Comparison of ENCODE assay signal across 14 cellular contexts in the genomic region with DNA sequence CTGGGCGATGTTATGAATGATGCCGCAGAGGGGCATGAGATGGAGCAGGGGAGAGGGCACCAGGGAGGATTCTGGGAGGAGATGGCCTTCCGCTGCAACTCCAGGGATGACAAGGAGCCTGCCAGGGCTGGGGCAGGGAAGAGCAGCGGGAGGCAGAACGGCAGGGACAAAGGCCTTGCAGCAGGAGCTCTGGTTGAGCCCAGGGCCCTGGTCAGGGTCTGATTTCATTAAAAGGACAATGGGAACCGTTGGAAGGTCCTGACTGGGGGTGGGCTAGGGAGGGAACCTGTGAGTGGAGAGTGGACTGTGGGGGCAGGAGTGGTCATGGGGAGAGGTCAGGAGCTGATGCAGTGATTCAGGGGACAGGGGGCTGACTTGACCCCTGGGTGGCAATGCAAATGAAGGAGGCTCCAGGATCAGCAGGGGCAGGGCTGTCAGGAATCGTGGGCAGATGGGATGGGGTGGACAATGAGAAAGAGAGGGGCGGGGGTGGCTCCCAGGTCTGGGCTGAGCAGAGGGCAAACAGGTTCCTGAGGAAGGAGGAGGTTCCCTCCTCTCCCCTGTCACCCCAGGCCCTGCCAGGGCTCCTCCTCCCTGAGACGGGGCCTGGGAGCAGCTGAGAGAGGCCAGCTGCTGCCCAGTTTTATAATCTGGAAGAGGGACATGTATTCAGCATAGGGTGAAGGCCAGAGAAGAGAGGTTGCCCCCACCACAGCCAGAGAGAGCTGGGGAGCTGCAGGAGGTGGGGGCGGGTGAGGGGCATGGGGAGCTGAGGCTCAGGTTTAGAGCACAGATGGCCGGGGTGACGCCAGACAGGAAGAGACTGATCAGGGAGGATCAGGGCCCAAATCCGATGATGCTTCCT. TPM values are rescaled to one million over a fixed set of nuclear protein-coding genes. Genes with fewer than 3 reads are reported as not detected.
DNase-seq lines count a peak whose midpoint lies in the region; ATAC-seq and TF ChIP-seq lines count a peak whose summit lies in the region.
"Had no signal": no experiment of that assay in that cellular context is flagged by ENCODE, and none has a peak within 500 bp of the region (broad histone marks: within the 10 kb centered on the region; RNA-seq: fewer than 3 reads in every experiment).

No MANE protein-coding gene starts in this region.

- no peak overlapping the region for H3K4me3 ChIP-seq in GM23338
- H3K4me3 ChIP-seq in PC-9 = no peak overlapping the region

- ATAC-seq in CD4-positive, alpha-beta T cell (ENCODE audit: poor library complexity) = no peak
- ATAC-seq in GM23338 (peak; percentile 23), GM19328 (IDR thresholded peaks at IDR 0.05; ENCODE audit: unreplicated experiment) (no peak)
- ATAC-seq in activated CD8-positive, alpha-beta T cell treated with anti-CD3 and anti-CD28 coated beads, Interleukin-2, amount 10 ng/mL, durations not matched to agents 7 days and 5 days = no peak
- ATAC-seq in naive thymus-derived CD8-positive, alpha-beta T cell = no peak

- H3F3A ChIP-seq in GM23338 (replicated peaks; ENCODE audit: low read depth) (no peaks in the 10 kb centered on the region; the same call in none of the 2 replicates), PC-9 (ENCODE audit: insufficient read depth, low read depth) (peaks cover 7% of the 10 kb centered on the region; the same call in 1 of the 2 replicates)

- peak overlapping the region; percentile 98 for H3K27ac Mint-ChIP-seq in CD4-positive, alpha-beta T cell
- H3K27ac Mint-ChIP-seq in GM23338 = no peak overlapping the region
- peak overlapping the region; percentile 58 for H3K27ac Mint-ChIP-seq in activated CD8-positive, alpha-beta T cell treated with anti-CD3 and anti-CD28 coated beads, Interleukin-2, amount 10 ng/mL, durations not matched to agents 7 days and 5 days
- peak overlapping the region; percentile 69 to 100 (median 90) for H3K27ac Mint-ChIP-seq in naive thymus-derived CD8-positive, alpha-beta T cell

- no peaks in the 10 kb centered on the region for H3K27me3 ChIP-seq in CD4-positive, alpha-beta T cell (ENCODE audit: control insufficient read depth, insufficient read depth, low read length)
- H3K27me3 ChIP-seq in GM23338 (ENCODE audit: insufficient read depth) (no peaks in the 10 kb centered on the region), PC-9 (ENCODE audit: insufficient read depth, low read depth) (peaks cover 8% of the 10 kb centered on the region; the same call in 1 of the 2 replicates)

- H2AFZ ChIP-seq in GM23338 (peak overlapping the region; percentile 38; the same call in 1 of the 2 replicates), PC-9 (no peak overlapping the region)

- BruUV-seq in PC-9 (replicated peaks; lab: Mats Ljungman, UMichigan) = no TSS peak

- peaks cover 14% of the 10 kb centered on the region for H3K4me1 ChIP-seq in GM23338 (ENCODE audit: insufficient read depth)
- H3K4me1 ChIP-seq in PC-9 (replicated peaks; ENCODE audit: insufficient read depth) = 0 out of 2 replicates have a peak, but pooled peaks cover 3% of the 10 kb centered on the region

- H3K9me2 ChIP-seq in GM23338 (ENCODE audit: insufficient read depth) (no peaks in the 10 kb centered on the region), PC-9 (ENCODE audit: insufficient read depth) (no peaks in the 10 kb centered on the region)

- H3K27me3 Mint-ChIP-seq in CD4-positive, alpha-beta T cell = no peaks in the 10 kb centered on the region
- H3K27me3 Mint-ChIP-seq in GM23338 (ENCODE audit: insufficient read depth, low read depth, poor library complexity) = peaks cover 9% of the 10 kb centered on the region
- H3K27me3 Mint-ChIP-seq in activated CD8-positive, alpha-beta T cell treated with anti-CD3 and anti-CD28 coated beads, Interleukin-2, amount 10 ng/mL, durations not matched to agents 7 days and 5 days (ENCODE audit: low read depth) = no peaks in the 10 kb centered on the region
- no peaks in the 10 kb centered on the region for H3K27me3 Mint-ChIP-seq in naive thymus-derived CD8-positive, alpha-beta T cell

- H3K27ac ChIP-seq in CD4-positive, alpha-beta T cell (ENCODE audit: low read depth, low read length) = no peak overlapping the region
- H3K27ac ChIP-seq in GM23338 (ENCODE audit: low read depth) (no peak overlapping the region), PC-9 (no peak overlapping the region)
- H3K27ac ChIP-seq: RWPE1 had no signal

- no peaks in the 10 kb centered on the region for H3K9me3 ChIP-seq in CD4-positive, alpha-beta T cell (ENCODE audit: control insufficient read depth, low read length)
- H3K9me3 ChIP-seq in PC-9 (ENCODE audit: insufficient read depth, low read depth) = no peaks in the 10 kb centered on the region

- no peaks in the 10 kb centered on the region for H3K36me3 ChIP-seq in GM23338 (ENCODE audit: insufficient read depth)
- H3K36me3 ChIP-seq in PC-9 (ENCODE audit: low read depth) = no peaks in the 10 kb centered on the region

- H3K4me2 ChIP-seq in GM23338 (no peak overlapping the region), PC-9 (no peak overlapping the region)

- CTCF ChIA-PET in CD4-positive, alpha-beta T cell (lab: Charles Lee) = no interaction called here
- CTCF ChIA-PET in activated CD8-positive, alpha-beta T cell treated with anti-CD3 and anti-CD28 coated beads, Interleukin-2, amount 10 ng/mL, durations not matched to agents 7 days and 5 days (lab: Charles Lee) = interaction anchor here (1.6 to 21.7 kb wide), 3 partner anchors 9 to 20 kb away, joined by 5 to 674 read pairs (median 7); no protein-coding TSS in a partner anchor
- CTCF ChIA-PET in PC-9 (lab: Charles Lee) = no interaction called here

- H3K4me1 Mint-ChIP-seq in CD4-positive, alpha-beta T cell (ENCODE audit: low read depth) = peaks cover 83% of the 10 kb centered on the region
- peaks cover 27% of the 10 kb centered on the region for H3K4me1 Mint-ChIP-seq in GM23338
- H3K4me1 Mint-ChIP-seq in activated CD8-positive, alpha-beta T cell treated with anti-CD3 and anti-CD28 coated beads, Interleukin-2, amount 10 ng/mL, durations not matched to agents 7 days and 5 days (ENCODE audit: low read depth) = peaks cover 66% of the 10 kb centered on the region
- peaks cover 53 to 88% (median 80%) of the 10 kb centered on the region in 4 donors for H3K4me1 Mint-ChIP-seq in naive thymus-derived CD8-positive, alpha-beta T cell

- POLR2A ChIA-PET in CD4-positive, alpha-beta T cell (lab: Charles Lee) = interaction anchor here (0.7 to 0.9 kb wide), 2 partner anchors 22 to 51 kb away, joined by 3 read pairs; no protein-coding TSS in a partner anchor
- POLR2A ChIA-PET in activated CD8-positive, alpha-beta T cell treated with anti-CD3 and anti-CD28 coated beads, Interleukin-2, amount 10 ng/mL, durations not matched to agents 7 days and 5 days (lab: Charles Lee) = interaction anchor here (0.6 to 1.0 kb wide), 2 partner anchors 11 to 161 kb away, joined by 3 to 4 read pairs; a partner anchor contains a TSS
- POLR2A ChIA-PET in naive thymus-derived CD8-positive, alpha-beta T cell (lab: Charles Lee) = interaction anchor here (0.7 to 18.2 kb wide), 5 partner anchors 7 to 29 kb away, joined by 3 to 373 read pairs (median 29); a partner anchor contains a TSS
- POLR2A ChIA-PET in PC-9 (lab: Charles Lee; ENCODE audit: unreplicated experiment) = no interaction called here

- H4K20me1 ChIP-seq in GM23338 (replicated peaks; ENCODE audit: insufficient read depth) (no peaks in the 10 kb centered on the region), PC-9 (ENCODE audit: insufficient read depth) (no peaks in the 10 kb centered on the region)

- H3K36me3 Mint-ChIP-seq in CD4-positive, alpha-beta T cell (ENCODE audit: low read depth) = peaks cover 5% of the 10 kb centered on the region
- H3K36me3 Mint-ChIP-seq in GM23338 (ENCODE audit: low read depth) = no peaks in the 10 kb centered on the region; the same call in 2 of the 3 replicates
- H3K36me3 Mint-ChIP-seq in activated CD8-positive, alpha-beta T cell treated with anti-CD3 and anti-CD28 coated beads, Interleukin-2, amount 10 ng/mL, durations not matched to agents 7 days and 5 days (ENCODE audit: low read depth) = no peaks in the 10 kb centered on the region
- H3K36me3 Mint-ChIP-seq in naive thymus-derived CD8-positive, alpha-beta T cell = no peaks in the 10 kb centered on the region

- H3K9me3 Mint-ChIP-seq in CD4-positive, alpha-beta T cell = no peaks in the 10 kb centered on the region
- no peaks in the 10 kb centered on the region for H3K9me3 Mint-ChIP-seq in GM23338
- H3K9me3 Mint-ChIP-seq in activated CD8-positive, alpha-beta T cell treated with anti-CD3 and anti-CD28 coated beads, Interleukin-2, amount 10 ng/mL, durations not matched to agents 7 days and 5 days (ENCODE audit: insufficient read depth) = no peaks in the 10 kb centered on the region
- no peaks in the 10 kb centered on the region for H3K9me3 Mint-ChIP-seq in naive thymus-derived CD8-positive, alpha-beta T cell

- no peak for TF ChIP-seq CTCF in CD4-positive, alpha-beta T cell (IDR thresholded peaks at IDR 0.05)
- TF ChIP-seq CTCF in GM23338 (conservative IDR thresholded peaks at IDR 0.05; ENCODE audit: low read depth in 2 of 2) (no peak), PC-9 (conservative IDR thresholded peaks at IDR 0.05) (no peak)

- H3K4me3 Mint-ChIP-seq in CD4-positive, alpha-beta T cell = peak overlapping the region; percentile 77
- H3K4me3 Mint-ChIP-seq in GM23338 = no peak overlapping the region
- H3K4me3 Mint-ChIP-seq in activated CD8-positive, alpha-beta T cell treated with anti-CD3 and anti-CD28 coated beads, Interleukin-2, amount 10 ng/mL, durations not matched to agents 7 days and 5 days = no peak overlapping the region
- peak overlapping the region in 5 of 10 donors; percentile 0 to 75 (median 38) for H3K4me3 Mint-ChIP-seq in naive thymus-derived CD8-positive, alpha-beta T cell

- no peaks in the 10 kb centered on the region for H3K79me2 ChIP-seq in GM23338 (replicated peaks; ENCODE audit: insufficient read depth)
- H3K79me2 ChIP-seq in PC-9 (ENCODE audit: low read depth) = no peaks in the 10 kb centered on the region

- DNase-seq in CD4-positive, alpha-beta T cell = no peak
- DNase-seq in GM23338 (ENCODE audit: low spot score) (no peak), PC-9 (no peak), GOT3 (lab: John Stamatoyannopoulos, UW) (no peak)
- no peak for DNase-seq in activated CD8-positive, alpha-beta T cell treated with anti-CD3 and anti-CD28 coated beads, Interleukin-2, amount 10 ng/mL, durations not matched to agents 7 days and 5 days
- DNase-seq in naive thymus-derived CD8-positive, alpha-beta T cell = no peak
- DNase-seq in activated T-cell treated with anti-CD3 and anti-CD28 coated beads, Interleukin-2, amount 50 U/mL, for 48 hours = no peak
- DNase-seq: activated effector memory CD4-positive, alpha-beta T cell treated with Interleukin-2 at 50 U/mL for 16 hours; KG1; kidney; NCI-H2227 treated with DMSO at 0.1 percent for 48 hours; occipital lobe had no signal

- intact Hi-C loops in CD4-positive, alpha-beta T cell (cut with DNase I, micrococcal nuclease) = no loop called here
- intact Hi-C loops in PC-9 (cut with micrococcal nuclease; ENCODE audit: unreplicated experiment) = no loop called here

RNA-seq across cellular contexts. Expression of a gene that starts 7.3 kb away (rescaled TPM):
- total RNA-seq in CD4-positive, alpha-beta T cell = 100 to 1,000 TPM; 728 to 730 TPM
- total RNA-seq in GM23338 (2014; rRNA removed; shearing (Covaris generic)) = 10.5 and 13.0 TPM in 2 replicates
- 6.4 and 6.6 TPM in 2 replicates for polyA plus RNA-seq in GM23338 (2016; fragmentation: Nextera tagmentation; extraction: Ambion mirVana)
- total RNA-seq in activated CD8-positive, alpha-beta T cell treated with anti-CD3 and anti-CD28 coated beads, Interleukin-2, amount 10 ng/mL, durations not matched to agents 7 days and 5 days = 10 to 100 TPM; 20.3 to 21.2 TPM
- total RNA-seq in naive thymus-derived CD8-positive, alpha-beta T cell = 10 to 100 TPM; 31.5 to 36.5 TPM
- polyA plus RNA-seq in naive thymus-derived CD8-positive, alpha-beta T cell = 100 to 1,000 TPM in 1 of 3 donors, 10 to 100 TPM in 2; 24.3 to 459 (median 60.7) TPM
- total RNA-seq in PC-9 (2021) = 4.0 and 5.2 TPM in 2 replicates

RNA-seq across cellular contexts. Expression of a gene that starts 14.2 kb away (rescaled TPM):
- total RNA-seq in CD4-positive, alpha-beta T cell = 1 to 10 TPM; 5.0 to 6.5 TPM
- 1.6 TPM in 1 of 2 replicates, not detected in the other for total RNA-seq in GM23338 (2014; rRNA removed; shearing (Covaris generic))
- polyA plus RNA-seq in GM23338 (2016; fragmentation: Nextera tagmentation; extraction: Ambion mirVana) = 0.23 TPM in 1 of 2 replicates, not detected in the other
- under 1 TPM in 1 of 2 experiments, not detected in 1; 0.34 TPM for total RNA-seq in activated CD8-positive, alpha-beta T cell treated with anti-CD3 and anti-CD28 coated beads, Interleukin-2, amount 10 ng/mL, durations not matched to agents 7 days and 5 days
- 1 to 10 TPM; 5.3 to 6.8 TPM for total RNA-seq in naive thymus-derived CD8-positive, alpha-beta T cell
- under 1 TPM in 2 of 3 donors, not detected in 1; 0.50 to 0.64 TPM for polyA plus RNA-seq in naive thymus-derived CD8-positive, alpha-beta T cell
- total RNA-seq in PC-9 (2021) = not detected in 2 replicates
- total RNA-seq: kidney, occipital lobe had no signal

RNA-seq across cellular contexts. Expression of a gene that starts 36.2 kb away (rescaled TPM):
- under 1 TPM; 0.52 to 0.84 TPM for total RNA-seq in CD4-positive, alpha-beta T cell
- total RNA-seq in GM23338 (2014; rRNA removed; shearing (Covaris generic)) = 5.9 and 7.9 TPM in 2 replicates
- polyA plus RNA-seq in GM23338 (2016; fragmentation: Nextera tagmentation; extraction: Ambion mirVana) = 1.5 and 1.7 TPM in 2 replicates
- total RNA-seq in activated CD8-positive, alpha-beta T cell treated with anti-CD3 and anti-CD28 coated beads, Interleukin-2, amount 10 ng/mL, durations not matched to agents 7 days and 5 days = under 1 TPM in 1 of 2 experiments, not detected in 1; 0.08 TPM
- under 1 TPM in 1 of 2 experiments, not detected in 1; 0.22 TPM for total RNA-seq in naive thymus-derived CD8-positive, alpha-beta T cell
- not detected for polyA plus RNA-seq in naive thymus-derived CD8-positive, alpha-beta T cell
- 0.26 and 0.55 TPM in 2 replicates for total RNA-seq in PC-9 (2021)
- total RNA-seq: occipital lobe had no signal

RNA-seq across cellular contexts. Expression of a gene that starts 56.1 kb away (rescaled TPM):
- total RNA-seq in CD4-positive, alpha-beta T cell = 10 to 100 TPM; 57.4 to 58.6 TPM
- total RNA-seq in GM23338 (2014; rRNA removed; shearing (Covaris generic)) = 222 TPM in 2 replicates
- polyA plus RNA-seq in GM23338 (2016; fragmentation: Nextera tagmentation; extraction: Ambion mirVana) = 72.0 and 72.2 TPM in 2 replicates
- total RNA-seq in activated CD8-positive, alpha-beta T cell treated with anti-CD3 and anti-CD28 coated beads, Interleukin-2, amount 10 ng/mL, durations not matched to agents 7 days and 5 days = 100 to 1,000 TPM; 139 to 143 TPM
- total RNA-seq in naive thymus-derived CD8-positive, alpha-beta T cell = 10 to 100 TPM; 87.5 to 99.3 TPM
- 100 to 1,000 TPM; 114 to 143 (median 137) TPM for polyA plus RNA-seq in naive thymus-derived CD8-positive, alpha-beta T cell
- total RNA-seq in PC-9 (2021) = 171 and 189 TPM in 2 replicates

Comparison
In these comparisons a context has a peak if more than half of its experiments do, and no peak if none do; other contexts are left out.
1. RNA of a gene that starts 7.3 kb away (total RNA-seq): 728 to 730 TPM in CD4-positive, alpha-beta T cell; 31.5 to 36.5 TPM in naive thymus-derived CD8-positive, alpha-beta T cell, 20.3 to 21.2 TPM in activated CD8-positive, alpha-beta T cell treated with anti-CD3 and anti-CD28 coated beads, Interleukin-2, amount 10 ng/mL, durations not matched to agents 7 days and 5 days, 10.5 to 13.0 TPM in GM23338 and 4.0 to 5.2 TPM in PC-9; every median in the first group is over 10 times any median in the second.